9 cellular contexts compared by ENCODE assay signal in genomic region chr19:32287811-32288227, GRCh38. TPM values are rescaled to one million over a fixed set of nuclear protein-coding genes. Genes with fewer than 3 reads are reported as not detected.
DNase-seq lines count a peak whose midpoint lies in the region; ATAC-seq and TF ChIP-seq lines count a peak whose summit lies in the region.
"Had no signal": no experiment of that assay in that cellular context is flagged by ENCODE, and none has a peak within 500 bp of the region (broad histone marks: within the 10 kb centered on the region; RNA-seq: fewer than 3 reads in every experiment).

No MANE protein-coding gene starts in this region.

- peak; percentile 29 for TF ChIP-seq CTCF in GM12865 (IDR thresholded peaks at IDR 0.05; ENCODE audit: insufficient read depth, low read depth, low read length, missing control alignments)
- peak; percentile 54; the same call in 1 of the 2 replicates for TF ChIP-seq CTCF in PC-9 (conservative IDR thresholded peaks at IDR 0.05)

- no peaks in the 10 kb centered on the region for H3K4me1 Mint-ChIP-seq in effector memory CD8-positive, alpha-beta T cell (ENCODE audit: low read depth in 2 of 2)

- H3K27me3 ChIP-seq in PC-9 (ENCODE audit: insufficient read depth, low read depth): peaks cover 72% of the 10 kb centered on the region

- peaks cover 54 to 78% of the 10 kb centered on the region in 2 donors for H3K27me3 Mint-ChIP-seq in effector memory CD8-positive, alpha-beta T cell

- no peaks in the 10 kb centered on the region for H3K9me3 ChIP-seq in PC-9 (ENCODE audit: insufficient read depth, low read depth)
- H3K9me3 ChIP-seq: neutrophil had no signal

- no peak overlapping the region for H3K4me2 ChIP-seq in PC-9

- H3K27ac ChIP-seq in PC-9: no peak overlapping the region
- H3K27ac ChIP-seq: neutrophil had no signal

- no peak for ATAC-seq in effector memory CD8-positive, alpha-beta T cell (replicated peaks)
- ATAC-seq in GM21526 (IDR thresholded peaks at IDR 0.05; ENCODE audit: low FRiP score, unreplicated experiment) (no peak), HG03280 (IDR thresholded peaks at IDR 0.05; ENCODE audit: unreplicated experiment) (no peak)

- CTCF ChIA-PET in PC-9 (lab: Charles Lee): no interaction called here

- H3F3A ChIP-seq in PC-9 (ENCODE audit: insufficient read depth, low read depth): no peaks in the 10 kb centered on the region

- H3K79me2 ChIP-seq in PC-9 (ENCODE audit: low read depth): no peaks in the 10 kb centered on the region

- H4K20me1 ChIP-seq in PC-9 (ENCODE audit: insufficient read depth): no peaks in the 10 kb centered on the region

- POLR2A ChIA-PET in PC-9 (lab: Charles Lee; ENCODE audit: unreplicated experiment): no interaction called here

- BruUV-seq in PC-9 (replicated peaks; lab: Mats Ljungman, UMichigan): no TSS peak

- H3K4me3 ChIP-seq in GM12865 (ENCODE audit: low read depth, low read length) (no peak overlapping the region), PC-9 (no peak overlapping the region)

- H3K9me2 ChIP-seq in PC-9 (ENCODE audit: insufficient read depth): no peaks in the 10 kb centered on the region

- H3K27ac Mint-ChIP-seq in effector memory CD8-positive, alpha-beta T cell: no peak overlapping the region

- intact Hi-C loops in PC-9 (cut with micrococcal nuclease; ENCODE audit: unreplicated experiment): loop anchor here (2.0 kb wide), 1 partner anchor 283 kb away; no protein-coding TSS in a partner anchor

- no peak overlapping the region for H2AFZ ChIP-seq in PC-9

- DNase-seq in AG08395 (ENCODE audit: low spot score) (peak; percentile 61), GM12865 (ENCODE audit: low read depth) (peak; percentile 25), PC-9 (peak in 1 of 2 experiments; percentile 35), epidermal melanocyte (ENCODE audit: insufficient read length, low spot score) (peak; percentile 24), midbrain (lab: John Stamatoyannopoulos, UW) (peak; percentile 53)
- DNase-seq in effector memory CD8-positive, alpha-beta T cell: no peak

- no peaks in the 10 kb centered on the region for H3K36me3 Mint-ChIP-seq in effector memory CD8-positive, alpha-beta T cell (ENCODE audit: insufficient read depth)

- no peaks in the 10 kb centered on the region for H3K4me1 ChIP-seq in PC-9 (replicated peaks; ENCODE audit: insufficient read depth)

- no peak overlapping the region for H3K4me3 Mint-ChIP-seq in effector memory CD8-positive, alpha-beta T cell

- no peaks in the 10 kb centered on the region for H3K36me3 ChIP-seq in PC-9 (ENCODE audit: low read depth)
- H3K36me3 ChIP-seq: neutrophil had no signal

- H3K9me3 Mint-ChIP-seq in effector memory CD8-positive, alpha-beta T cell: no peaks in the 10 kb centered on the region

RNA-seq across cellular contexts. Expression of gene ZNF507, which starts 57.6 kb away (rescaled TPM):
- total RNA-seq in PC-9 (2021): 20.8 and 26.5 TPM in 2 replicates

Comparison
In these comparisons a context has a peak if more than half of its experiments do, and no peak if none do; other contexts are left out.
1. DNase-seq: peak in AG08395 (single experiment), GM12865 (single experiment), epidermal melanocyte (single experiment) and midbrain (single experiment); none in effector memory CD8-positive, alpha-beta T cell (0 of 3).